Comparison of ENCODE assay signal across 8 cellular contexts in the genomic region with DNA sequence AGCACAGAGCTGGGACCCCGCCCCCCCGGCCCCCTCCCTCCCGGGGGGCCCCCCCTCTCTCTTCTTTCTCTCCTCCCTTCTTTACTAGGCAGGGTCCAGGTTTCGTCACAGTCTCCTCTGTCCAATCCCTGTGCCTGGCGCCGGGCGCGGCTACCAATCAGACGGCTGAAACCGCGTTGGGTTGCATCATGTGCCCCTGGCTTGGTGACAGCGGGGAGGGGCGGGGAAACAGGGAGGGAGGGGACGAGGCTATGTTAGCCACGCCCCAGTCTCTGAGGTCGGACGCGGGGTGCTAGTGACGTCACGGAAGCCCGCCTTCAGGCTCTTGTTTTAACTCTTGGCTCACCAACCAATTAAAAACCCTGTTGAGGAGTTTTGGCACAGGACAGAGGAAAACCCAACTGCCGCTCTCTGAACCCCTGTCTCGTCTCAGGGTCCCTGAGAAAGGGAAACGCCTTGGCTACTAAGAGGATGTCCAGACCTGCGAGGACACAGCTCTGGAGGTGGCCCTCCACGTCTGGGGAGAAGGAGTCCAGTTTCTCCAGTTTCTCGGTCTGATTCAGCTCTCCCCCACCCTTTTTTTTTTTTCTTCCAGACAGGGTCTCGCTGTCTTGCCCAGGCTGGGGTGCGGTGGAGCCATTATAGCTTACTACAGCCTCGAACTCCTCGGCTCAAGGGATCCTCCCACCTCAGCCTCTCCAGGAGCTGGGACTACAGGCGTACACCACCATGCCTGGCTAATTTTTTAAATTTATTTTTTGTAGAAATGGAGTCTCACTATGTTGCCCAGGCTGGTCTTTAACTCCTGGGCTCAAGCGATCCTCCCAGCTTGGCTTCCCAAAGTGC. TPM values are rescaled to one million over a fixed set of nuclear protein-coding genes. Genes with fewer than 3 reads are reported as not detected.
DNase-seq lines count a peak whose midpoint lies in the region; ATAC-seq, FAIRE-seq and TF ChIP-seq lines count a peak whose summit lies in the region.

No MANE protein-coding gene starts in this region.

- DNase-seq in GM12892 (ENCODE audit: insufficient read length): peak; percentile 98
- DNase-seq in NCI-H1694 treated with DMSO at 0.1 percent for 48 hours (lab: John Stamatoyannopoulos, UW): peak; percentile 99
- DNase-seq in T-helper 2 cell: peak; percentile 92 to 99 (median 99)
- DNase-seq in left ventricle myocardium inferior: peak; percentile 100
- DNase-seq in posterior cingulate gyrus: peak; percentile 99 to 100 (median 100)
- DNase-seq in type B pancreatic cell (ENCODE audit: extremely low spot score, unreplicated experiment): peak; percentile 99

- no peaks in the 10 kb centered on the region for H3K9me3 ChIP-seq in left ventricle myocardium inferior (replicated peaks)

- H3K4me3 ChIP-seq in left ventricle myocardium inferior: peak overlapping the region; percentile 98

- peaks cover 13% of the 10 kb centered on the region for H3K36me3 ChIP-seq in left ventricle myocardium inferior

- peak overlapping the region; percentile 97 for H3K4me3 Mint-ChIP-seq in type B pancreatic cell

- H3K36me3 Mint-ChIP-seq in type B pancreatic cell: no peaks in the 10 kb centered on the region

- peaks cover 38% of the 10 kb centered on the region for H3K4me1 Mint-ChIP-seq in type B pancreatic cell (ENCODE audit: unreplicated experiment)

- intact Hi-C loops in left ventricle myocardium inferior (cut with micrococcal nuclease): loop anchor here (10.0 kb wide), 1 partner anchor 62 kb away; no protein-coding TSS in a partner anchor
- intact Hi-C loops in posterior cingulate gyrus (cut with DNase I): loop anchor here (2.0 to 5.0 kb wide), 2 partner anchors 100 to 270 kb away; a partner anchor contains a TSS

- no peaks in the 10 kb centered on the region for H3K27me3 ChIP-seq in left ventricle myocardium inferior (ENCODE audit: low read depth)

- H3K9me3 Mint-ChIP-seq in type B pancreatic cell: no peaks in the 10 kb centered on the region

- H3K27ac ChIP-seq in angular gyrus (ENCODE audit: low read depth, low read length) (peak overlapping the region; percentile 70), left ventricle myocardium inferior (replicated peaks) (peak overlapping the region; percentile 97)

- H3K27me3 Mint-ChIP-seq in type B pancreatic cell: peaks cover 5% of the 10 kb centered on the region

- peak overlapping the region; percentile 98 for H3K27ac Mint-ChIP-seq in type B pancreatic cell

- TF ChIP-seq POLR2A in GM12892 (IDR thresholded peaks at IDR 0.05; ENCODE audit: low read depth, low read length): 0 out of 2 replicates have a peak, but pooled peaks have one; percentile 8

- TF ChIP-seq CTCF in left ventricle myocardium inferior (IDR thresholded peaks at IDR 0.05; ENCODE audit: borderline replicate concordance): no peak
- TF ChIP-seq CTCF in type B pancreatic cell (conservative IDR thresholded peaks at IDR 0.05): no peak

- peak; percentile 99 for FAIRE-seq in GM12892 (lab: Jason Lieb, UNC)

- ATAC-seq in HG02885 (IDR thresholded peaks at IDR 0.05; ENCODE audit: poor library complexity, unreplicated experiment): peak; percentile 64

- H3K4me1 ChIP-seq in left ventricle myocardium inferior: peaks cover 90% of the 10 kb centered on the region

RNA-seq across cellular contexts. Expression of a gene that starts 0.4 kb away (rescaled TPM):
- 8.8 TPM for polyA plus RNA-seq in GM12892 (2012; ENCODE audit: missing spikeins)
- 21.5 TPM for total RNA-seq in left ventricle myocardium inferior
- total RNA-seq in type B pancreatic cell (ENCODE audit: low replicate concordance): 29.1 and 60.5 TPM in 2 replicates

RNA-seq across cellular contexts. Expression of a gene that starts 4.4 kb away (rescaled TPM):
- 1.6 TPM for polyA plus RNA-seq in GM12892 (2012; ENCODE audit: missing spikeins)
- total RNA-seq in left ventricle myocardium inferior (0.88 TPM), type B pancreatic cell (ENCODE audit: low replicate concordance) (1.2 TPM in 1 of 2 replicates, not detected in the other)

RNA-seq across cellular contexts. Expression of a gene that starts 5.1 kb away (rescaled TPM):
- polyA plus RNA-seq in GM12892 (2012; ENCODE audit: missing spikeins): 17.1 TPM
- total RNA-seq in left ventricle myocardium inferior (4.2 TPM), type B pancreatic cell (ENCODE audit: low replicate concordance) (1.00 and 17.8 TPM in 2 replicates)

RNA-seq across cellular contexts. Expression of a gene that starts 18.2 kb away (rescaled TPM):
- 15.9 TPM for polyA plus RNA-seq in GM12892 (2012; ENCODE audit: missing spikeins)
- total RNA-seq in left ventricle myocardium inferior: 15.6 TPM
- total RNA-seq in type B pancreatic cell (ENCODE audit: low replicate concordance): 18.0 and 24.4 TPM in 2 replicates

Comparison
In these comparisons a context has a peak if more than half of its experiments do, and no peak if none do; other contexts are left out.
1. Peak in every context shown above with its lines: DNase-seq, ATAC-seq, H3K4me3 ChIP-seq and H3K27ac ChIP-seq.